ENCODE assay signal across 11 cellular contexts in genomic region chr7:37901890-37902524, GRCh38. TPM values are rescaled to one million over a fixed set of nuclear protein-coding genes. Genes with fewer than 3 reads are reported as not detected.
A peak's percentile ranks its signal among the peaks of the same experiment; 100 is the strongest.
DNase-seq lines count a peak whose midpoint lies in the region; ATAC-seq, FAIRE-seq and TF ChIP-seq lines count a peak whose summit lies in the region.
"Had no signal": no experiment of that assay in that cellular context is flagged by ENCODE, and none has a peak within 500 bp of the region (broad histone marks: within the 10 kb centered on the region; RNA-seq: fewer than 3 reads in every experiment).

No MANE protein-coding gene starts in this region.

- H3K4me3 Mint-ChIP-seq in activated naive CD8-positive, alpha-beta T cell treated with anti-CD3 and anti-CD28 coated beads, Interleukin-2, amount 50 U/mL, for 24 hours = no peak overlapping the region
- no peak overlapping the region for H3K4me3 Mint-ChIP-seq in activated naive CD4-positive, alpha-beta T cell treated with anti-CD3 and anti-CD28 coated beads for 36 hours

- DNase-seq in A172 (ENCODE audit: low spot score) (peak; percentile 73), HTR-8/SVneo (ENCODE audit: insufficient read length, low spot score) (peak; percentile 11), K562 (ENCODE audit: extremely low read depth in 1 of 4, low spot score in 3 of 4) (peak in 3 of 4 experiments; percentile 13 to 56 (median 27)), left kidney (ENCODE audit: low read depth, low spot score) (peak; percentile 19), NCI-H1092 treated with DMSO at 0.1 percent for 48 hours (lab: John Stamatoyannopoulos, UW) (no peak)
- DNase-seq in activated naive CD8-positive, alpha-beta T cell treated with anti-CD3 and anti-CD28 coated beads, Interleukin-2, amount 50 U/mL, for 24 hours = no peak
- no peak for DNase-seq in activated naive CD4-positive, alpha-beta T cell treated with anti-CD3 and anti-CD28 coated beads for 36 hours
- DNase-seq: activated T-cell treated with anti-CD3 and anti-CD28 coated beads, Interleukin-2, amount 50 U/mL, for 1 hour had no signal

- no peak overlapping the region for H3K4me3 ChIP-seq in K562

- H3K9me3 Mint-ChIP-seq in activated naive CD8-positive, alpha-beta T cell treated with anti-CD3 and anti-CD28 coated beads, Interleukin-2, amount 50 U/mL, for 24 hours = no peaks in the 10 kb centered on the region
- H3K9me3 Mint-ChIP-seq in activated naive CD4-positive, alpha-beta T cell treated with anti-CD3 and anti-CD28 coated beads for 36 hours = no peaks in the 10 kb centered on the region

- TF ChIP-seq CTCF in K562 (IDR thresholded peaks at IDR 0.05 in 2 of 3, conservative IDR thresholded peaks at IDR 0.05 in 1 of 3; ENCODE audit: insufficient read depth in 2 of 3, low read depth in 1 of 3, low read length in 3 of 3) = 0 out of 6 replicates have a peak, but pooled peaks of 1 of the 3 experiments have one; percentile 5

- H3K27ac Mint-ChIP-seq in activated naive CD8-positive, alpha-beta T cell treated with anti-CD3 and anti-CD28 coated beads, Interleukin-2, amount 50 U/mL, for 24 hours = no peak overlapping the region
- H3K27ac Mint-ChIP-seq in activated naive CD4-positive, alpha-beta T cell treated with anti-CD3 and anti-CD28 coated beads for 36 hours = no peak overlapping the region

- POLR2A ChIA-PET in K562 (lab: Yijun Ruan, JAX) = interaction anchor here (0.6 to 0.8 kb wide), 3 partner anchors 169 to 723 kb away, joined by 3 read pairs; no protein-coding TSS in a partner anchor

- H3K9me3 ChIP-seq in K562 (replicated peaks; ENCODE audit: control insufficient read depth, insufficient read depth, low read depth, low read length) = no peaks in the 10 kb centered on the region

- TF ChIP-seq RAD21 in K562 (CRISPR knock-in tag; conservative IDR thresholded peaks at IDR 0.05 in 1 of 2, IDR thresholded peaks at IDR 0.05 in 1 of 2) = no peak

- H3K36me3 Mint-ChIP-seq in activated naive CD8-positive, alpha-beta T cell treated with anti-CD3 and anti-CD28 coated beads, Interleukin-2, amount 50 U/mL, for 24 hours (ENCODE audit: low read depth) = no peaks in the 10 kb centered on the region
- no peaks in the 10 kb centered on the region for H3K36me3 Mint-ChIP-seq in activated naive CD4-positive, alpha-beta T cell treated with anti-CD3 and anti-CD28 coated beads for 36 hours (ENCODE audit: low read depth)

- in situ Hi-C loops in K562 (cut with MboI) = loop anchor here (5.0 to 10.0 kb wide), 2 partner anchors 320 to 453 kb away; no protein-coding TSS in a partner anchor

- WGBS in K562 (ENCODE audit: insufficient coverage, low coverage, missing lambda C conversion rate) = 75% methylated on average over 2 of the region's 2 CpGs

- no peaks in the 10 kb centered on the region for H3K27me3 ChIP-seq in K562 (ENCODE audit: control insufficient read depth in 2 of 2, insufficient read depth in 2 of 2, low read length in 2 of 2)
- H3K27me3 ChIP-seq: foreskin keratinocyte had no signal

- H3K27me3 Mint-ChIP-seq in activated naive CD8-positive, alpha-beta T cell treated with anti-CD3 and anti-CD28 coated beads, Interleukin-2, amount 50 U/mL, for 24 hours = peaks cover 4% of the 10 kb centered on the region
- H3K27me3 Mint-ChIP-seq in activated naive CD4-positive, alpha-beta T cell treated with anti-CD3 and anti-CD28 coated beads for 36 hours (ENCODE audit: low read depth) = peaks cover 6% of the 10 kb centered on the region

- ATAC-seq in K562 (peak; percentile 74), GM18909 (IDR thresholded peaks at IDR 0.05; ENCODE audit: poor library complexity, unreplicated experiment) (no peak)
- ATAC-seq in activated naive CD8-positive, alpha-beta T cell treated with anti-CD3 and anti-CD28 coated beads, Interleukin-2, amount 50 U/mL, for 24 hours = no peak
- ATAC-seq: foreskin keratinocyte had no signal

- H2AFZ ChIP-seq in K562 (ENCODE audit: low read depth, low read length) = 0 out of 2 replicates have a peak overlapping the region, but pooled peaks have one; percentile 27

- no peak overlapping the region; the same call in 2 of the 3 replicates for H3K27ac ChIP-seq in K562 (ENCODE audit: extremely low read depth, low read depth, low read length)
- H3K27ac ChIP-seq: foreskin keratinocyte had no signal

- H3K9ac ChIP-seq in K562 (ENCODE audit: insufficient read depth in 1 of 2, low read depth in 2 of 2, low read length in 2 of 2) = peak overlapping the region in 1 of 2 experiments; percentile 55; a peak in 1 of 4 replicates

- no TSS peak for BruUV-seq in K562 (replicated peaks; lab: Mats Ljungman, UMichigan)

- CTCF ChIA-PET in K562 (lab: Yijun Ruan, JAX; ENCODE audit: low intra/inter-chr PET ratio) = interaction anchor here (0.6 to 3.0 kb wide), 7 partner anchors 140 to 472 kb away, joined by 3 to 31 read pairs (median 3); no protein-coding TSS in a partner anchor
- CTCF ChIA-PET in activated naive CD4-positive, alpha-beta T cell treated with anti-CD3 and anti-CD28 coated beads for 36 hours (lab: Charles Lee) = interaction anchor here (0.6 to 2.9 kb wide), 14 partner anchors 10 to 989 kb away, joined by 3 to 14 read pairs (median 4); partner anchors contain the start of gene SFRP4

- intact Hi-C loops in K562 (cut with micrococcal nuclease) = loop anchor here (1.0 to 5.0 kb wide), 4 partner anchors 139 to 415 kb away; no protein-coding TSS in a partner anchor
- intact Hi-C loops in activated naive CD4-positive, alpha-beta T cell treated with anti-CD3 and anti-CD28 coated beads for 36 hours (cut with micrococcal nuclease) = loop anchor here (1.0 to 5.0 kb wide), 5 partner anchors 203 to 472 kb away; no protein-coding TSS in a partner anchor

- no peak for TF ChIP-seq EP300 in K562 (IDR thresholded peaks at IDR 0.05; ENCODE audit: low read length)

- TF ChIP-seq POLR2A in K562 (conservative IDR thresholded peaks at IDR 0.05) = no peak

- H3K9me1 ChIP-seq in K562 (ENCODE audit: control insufficient read depth, insufficient read depth, low read length) = no peaks in the 10 kb centered on the region

- H3K4me1 ChIP-seq in K562 (replicated peaks in 1 of 2; ENCODE audit: control insufficient read depth in 2 of 2, insufficient read depth in 2 of 2, low read length in 2 of 2) = peaks cover 5 to 6% of the 10 kb centered on the region in 2 experiments; a peak in 3 of 5 replicates
- H3K4me1 ChIP-seq: foreskin keratinocyte had no signal

- FAIRE-seq in HTR-8/SVneo (lab: Jason Lieb, UNC) = no peak
- FAIRE-seq in K562 (lab: Jason Lieb, UNC) = peak; percentile 87

- H3K4me2 ChIP-seq in K562 (ENCODE audit: insufficient read depth, low read length) = peak overlapping the region; percentile 9; the same call in 1 of the 2 replicates

- peaks cover 2% of the 10 kb centered on the region for H3K4me1 Mint-ChIP-seq in activated naive CD8-positive, alpha-beta T cell treated with anti-CD3 and anti-CD28 coated beads, Interleukin-2, amount 50 U/mL, for 24 hours
- H3K4me1 Mint-ChIP-seq in activated naive CD4-positive, alpha-beta T cell treated with anti-CD3 and anti-CD28 coated beads for 36 hours (ENCODE audit: low read depth) = peaks cover 2% of the 10 kb centered on the region

- no peaks in the 10 kb centered on the region for H3K79me2 ChIP-seq in K562 (ENCODE audit: control insufficient read depth, insufficient read depth, low read length)

- H4K20me1 ChIP-seq in K562 (replicated peaks; ENCODE audit: control insufficient read depth, insufficient read depth, low read length) = no peaks in the 10 kb centered on the region; the same call in 1 of the 2 replicates

- no peaks in the 10 kb centered on the region for H3K36me3 ChIP-seq in K562 (ENCODE audit: control insufficient read depth, insufficient read depth, low read length)

RNA-seq across cellular contexts. Expression of gene SFRP4, which starts 14.6 kb away (rescaled TPM):
- total RNA-seq in A172 (2014; rRNA removed; shearing (Covaris generic)) = 0.84 TPM in 1 of 2 replicates, not detected in the other
- total RNA-seq in K562 (2011; cell fraction: chromatin; rRNA removed; ENCODE audit: low replicate concordance) = not detected in 2 replicates
- not detected in 2 replicates for total RNA-seq in K562 (2011; cell fraction: nucleolus; rRNA removed)
- not detected in 2 replicates for total RNA-seq in K562 (2011; cell fraction: nucleoplasm; rRNA removed)
- not detected in 2 replicates for total RNA-seq in K562 (2014; rRNA removed)
- not detected in 2 replicates for total RNA-seq in K562 (2014; rRNA removed; fragmentation: Illumina TruSeq; extraction: Trizol)
- not detected in 2 replicates for total RNA-seq in K562 (2015; rRNA removed; fragmentation: Illumina TruSeq; extraction: Trizol)
- not detected in 2 replicates for total RNA-seq in K562 (2021)
- not detected in 2 replicates for polyA plus RNA-seq in K562 (2011; rRNA removed)
- not detected in 2 replicates for polyA plus RNA-seq in K562 (2011; cell fraction: cytosol; rRNA removed)
- not detected in 2 replicates for polyA plus RNA-seq in K562 (2011; cell fraction: nucleus; rRNA removed)
- not detected in 2 replicates for polyA plus RNA-seq in K562 (2012)
- not detected in 2 replicates for polyA plus RNA-seq in K562 (2014; fragmentation: Illumina TruSeq; extraction: Trizol)
- not detected for polyA plus RNA-seq in K562 (2014; fragmentation: Nextera tagmentation; extraction: Ambion mirVana)
- 0.05 TPM in 1 of 2 replicates, not detected in the other for polyA plus RNA-seq in K562 (2014; rRNA removed)
- polyA minus RNA-seq in K562 (2011; rRNA and poly(A)+ RNA removed) = not detected in 2 replicates
- not detected in 2 replicates for polyA minus RNA-seq in K562 (2011; cell fraction: cytosol; rRNA and poly(A)+ RNA removed)
- polyA minus RNA-seq in K562 (2011; cell fraction: nucleus; rRNA and poly(A)+ RNA removed) = not detected in 2 replicates
- total RNA-seq in activated naive CD4-positive, alpha-beta T cell treated with anti-CD3 and anti-CD28 coated beads for 36 hours = not detected
- total RNA-seq: foreskin keratinocyte, H7 had no signal
- polyA plus RNA-seq: foreskin keratinocyte had no signal

RNA-seq across cellular contexts. Expression of gene EPDR1, which starts 18.4 kb away (rescaled TPM):
- total RNA-seq in A172 (2014; rRNA removed; shearing (Covaris generic)) = 51.9 and 64.0 TPM in 2 replicates
- not detected in 2 replicates for total RNA-seq in K562 (2011; cell fraction: chromatin; rRNA removed; ENCODE audit: low replicate concordance)
- total RNA-seq in K562 (2011; cell fraction: nucleolus; rRNA removed) = not detected in 2 replicates
- not detected in 2 replicates for total RNA-seq in K562 (2011; cell fraction: nucleoplasm; rRNA removed)
- total RNA-seq in K562 (2014; rRNA removed) (not detected in 2 replicates), K562 (2014; rRNA removed; fragmentation: Illumina TruSeq; extraction: Trizol) (not detected in 2 replicates), K562 (2015; rRNA removed; fragmentation: Illumina TruSeq; extraction: Trizol) (not detected in 2 replicates), K562 (2021) (0.11 and 0.22 TPM in 2 replicates)
- polyA plus RNA-seq in K562 (2011; rRNA removed) (not detected in 2 replicates), K562 (2014; fragmentation: Illumina TruSeq; extraction: Trizol) (not detected in 2 replicates), K562 (2014; fragmentation: Nextera tagmentation; extraction: Ambion mirVana) (under 1 TPM in 1 of 2 experiments, not detected in 1; 0.01 TPM), K562 (2014; rRNA removed) (not detected in 2 replicates)
- polyA plus RNA-seq in K562 (2011; cell fraction: cytosol; rRNA removed) = not detected in 2 replicates
- polyA plus RNA-seq in K562 (2011; cell fraction: nucleus; rRNA removed) = not detected in 2 replicates
- polyA plus RNA-seq in K562 (2012) = not detected in 2 replicates
- not detected in 2 replicates for polyA minus RNA-seq in K562 (2011; rRNA and poly(A)+ RNA removed)
- polyA minus RNA-seq in K562 (2011; cell fraction: cytosol; rRNA and poly(A)+ RNA removed) = not detected in 2 replicates
- polyA minus RNA-seq in K562 (2011; cell fraction: nucleus; rRNA and poly(A)+ RNA removed) = not detected in 2 replicates
- total RNA-seq in activated naive CD4-positive, alpha-beta T cell treated with anti-CD3 and anti-CD28 coated beads for 36 hours = 1 to 10 TPM; 1.3 to 1.6 TPM
- polyA plus RNA-seq: foreskin keratinocyte had no signal

RNA-seq across cellular contexts. Expression of gene NME8, which starts 53.6 kb away (rescaled TPM):
- not detected in 2 replicates for total RNA-seq in A172 (2014; rRNA removed; shearing (Covaris generic))
- not detected in 2 replicates for total RNA-seq in K562 (2011; cell fraction: chromatin; rRNA removed; ENCODE audit: low replicate concordance)
- not detected in 2 replicates for total RNA-seq in K562 (2011; cell fraction: nucleolus; rRNA removed)
- not detected in 2 replicates for total RNA-seq in K562 (2011; cell fraction: nucleoplasm; rRNA removed)
- total RNA-seq in K562 (2014; rRNA removed) (not detected in 2 replicates), K562 (2014; rRNA removed; fragmentation: Illumina TruSeq; extraction: Trizol) (not detected in 2 replicates), K562 (2015; rRNA removed; fragmentation: Illumina TruSeq; extraction: Trizol) (not detected in 2 replicates), K562 (2021) (not detected in 2 replicates)
- polyA plus RNA-seq in K562 (2011; rRNA removed) (not detected in 2 replicates), K562 (2014; fragmentation: Illumina TruSeq; extraction: Trizol) (not detected in 2 replicates), K562 (2014; fragmentation: Nextera tagmentation; extraction: Ambion mirVana) (not detected), K562 (2014; rRNA removed) (not detected in 2 replicates)
- not detected in 2 replicates for polyA plus RNA-seq in K562 (2011; cell fraction: cytosol; rRNA removed)
- polyA plus RNA-seq in K562 (2011; cell fraction: nucleus; rRNA removed) = not detected in 2 replicates
- polyA plus RNA-seq in K562 (2012) = not detected in 2 replicates
- not detected in 2 replicates for polyA minus RNA-seq in K562 (2011; rRNA and poly(A)+ RNA removed)
- polyA minus RNA-seq in K562 (2011; cell fraction: cytosol; rRNA and poly(A)+ RNA removed) = not detected in 2 replicates
- not detected in 2 replicates for polyA minus RNA-seq in K562 (2011; cell fraction: nucleus; rRNA and poly(A)+ RNA removed)
- not detected for total RNA-seq in activated naive CD4-positive, alpha-beta T cell treated with anti-CD3 and anti-CD28 coated beads for 36 hours
- total RNA-seq: foreskin keratinocyte, H7 had no signal
- polyA plus RNA-seq: foreskin keratinocyte had no signal

Comparison
In these comparisons a context has a peak if more than half of its experiments do, and no peak if none do; other contexts are left out.
1. DNase-seq: peak in A172 (single experiment), HTR-8/SVneo (single experiment), K562 (3 of 4) and left kidney (single experiment); none in activated naive CD8-positive, alpha-beta T cell treated with anti-CD3 and anti-CD28 coated beads, Interleukin-2, amount 50 U/mL, for 24 hours (single experiment), NCI-H1092 treated with DMSO at 0.1 percent for 48 hours (single experiment) and activated naive CD4-positive, alpha-beta T cell treated with anti-CD3 and anti-CD28 coated beads for 36 hours (single experiment).
2. RNA of gene EPDR1, which starts 18.4 kb away (total RNA-seq): 51.9 to 64.0 TPM in A172; 1.3 to 1.6 TPM in activated naive CD4-positive, alpha-beta T cell treated with anti-CD3 and anti-CD28 coated beads for 36 hours and 0.11 to 0.22 TPM in K562; every median in the first group is over 10 times any median in the second.